Comparison of ENCODE assay signal across 1 cellular context in genomic region chr6:144265061-144265357, GRCh38.
A peak's percentile ranks its signal among the peaks of the same experiment; 100 is the strongest.
TF ChIP-seq lines count a peak whose summit lies in the region.

No MANE protein-coding gene starts in this region.

TF ChIP-seq in HepG2, 621 proteins besides CTCF, POLR2A, EP300 and RAD21 (continued from another document):
- TF ChIP-seq, protein P1, sequence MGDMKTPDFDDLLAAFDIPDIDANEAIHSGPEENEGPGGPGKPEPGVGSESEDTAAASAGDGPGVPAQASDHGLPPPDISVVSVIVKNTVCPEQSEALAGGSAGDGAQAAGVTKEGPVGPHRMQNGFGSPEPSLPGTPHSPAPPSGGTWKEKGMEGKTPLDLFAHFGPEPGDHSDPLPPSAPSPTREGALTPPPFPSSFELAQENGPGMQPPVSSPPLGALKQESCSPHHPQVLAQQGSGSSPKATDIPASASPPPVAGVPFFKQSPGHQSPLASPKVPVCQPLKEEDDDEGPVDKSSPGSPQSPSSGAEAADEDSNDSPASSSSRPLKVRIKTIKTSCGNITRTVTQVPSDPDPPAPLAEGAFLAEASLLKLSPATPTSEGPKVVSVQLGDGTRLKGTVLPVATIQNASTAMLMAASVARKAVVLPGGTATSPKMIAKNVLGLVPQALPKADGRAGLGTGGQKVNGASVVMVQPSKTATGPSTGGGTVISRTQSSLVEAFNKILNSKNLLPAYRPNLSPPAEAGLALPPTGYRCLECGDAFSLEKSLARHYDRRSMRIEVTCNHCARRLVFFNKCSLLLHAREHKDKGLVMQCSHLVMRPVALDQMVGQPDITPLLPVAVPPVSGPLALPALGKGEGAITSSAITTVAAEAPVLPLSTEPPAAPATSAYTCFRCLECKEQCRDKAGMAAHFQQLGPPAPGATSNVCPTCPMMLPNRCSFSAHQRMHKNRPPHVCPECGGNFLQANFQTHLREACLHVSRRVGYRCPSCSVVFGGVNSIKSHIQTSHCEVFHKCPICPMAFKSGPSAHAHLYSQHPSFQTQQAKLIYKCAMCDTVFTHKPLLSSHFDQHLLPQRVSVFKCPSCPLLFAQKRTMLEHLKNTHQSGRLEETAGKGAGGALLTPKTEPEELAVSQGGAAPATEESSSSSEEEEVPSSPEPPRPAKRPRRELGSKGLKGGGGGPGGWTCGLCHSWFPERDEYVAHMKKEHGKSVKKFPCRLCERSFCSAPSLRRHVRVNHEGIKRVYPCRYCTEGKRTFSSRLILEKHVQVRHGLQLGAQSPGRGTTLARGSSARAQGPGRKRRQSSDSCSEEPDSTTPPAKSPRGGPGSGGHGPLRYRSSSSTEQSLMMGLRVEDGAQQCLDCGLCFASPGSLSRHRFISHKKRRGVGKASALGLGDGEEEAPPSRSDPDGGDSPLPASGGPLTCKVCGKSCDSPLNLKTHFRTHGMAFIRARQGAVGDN (CRISPR knock-in tag; IDR thresholded peaks at IDR 0.05) = no peak
- TF ChIP-seq ELF3 (CRISPR knock-in tag; IDR thresholded peaks at IDR 0.05) (no peak), ZNF430 (CRISPR knock-in tag; IDR thresholded peaks at IDR 0.05) (no peak), PHF21A (CRISPR knock-in tag; IDR thresholded peaks at IDR 0.05) (no peak), FOSL2 (CRISPR knock-in tag; IDR thresholded peaks at IDR 0.05) (0 out of 2 replicates have a peak, but pooled peaks have one; percentile 36)
- TF ChIP-seq, protein P2, sequence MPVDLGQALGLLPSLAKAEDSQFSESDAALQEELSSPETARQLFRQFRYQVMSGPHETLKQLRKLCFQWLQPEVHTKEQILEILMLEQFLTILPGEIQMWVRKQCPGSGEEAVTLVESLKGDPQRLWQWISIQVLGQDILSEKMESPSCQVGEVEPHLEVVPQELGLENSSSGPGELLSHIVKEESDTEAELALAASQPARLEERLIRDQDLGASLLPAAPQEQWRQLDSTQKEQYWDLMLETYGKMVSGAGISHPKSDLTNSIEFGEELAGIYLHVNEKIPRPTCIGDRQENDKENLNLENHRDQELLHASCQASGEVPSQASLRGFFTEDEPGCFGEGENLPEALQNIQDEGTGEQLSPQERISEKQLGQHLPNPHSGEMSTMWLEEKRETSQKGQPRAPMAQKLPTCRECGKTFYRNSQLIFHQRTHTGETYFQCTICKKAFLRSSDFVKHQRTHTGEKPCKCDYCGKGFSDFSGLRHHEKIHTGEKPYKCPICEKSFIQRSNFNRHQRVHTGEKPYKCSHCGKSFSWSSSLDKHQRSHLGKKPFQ (CRISPR knock-in tag; IDR thresholded peaks at IDR 0.05; ENCODE audit: insufficient replicate concordance) = no peak
